In genomic region chr9:112074250-112075008, GRCh38 we compare ENCODE assay signal across 7 cellular contexts.
A peak's percentile ranks its signal among the peaks of the same experiment; 100 is the strongest.
DNase-seq lines count a peak whose midpoint lies in the region; ATAC-seq and TF ChIP-seq lines count a peak whose summit lies in the region.

No MANE protein-coding gene starts in this region.

- ATAC-seq in upper lobe of left lung (ENCODE audit: low FRiP score in 2 of 2), result peak; percentile 83 to 92

- H3K27ac ChIP-seq in SJSA1, result peak overlapping the region; percentile 98
- H3K27ac ChIP-seq in upper lobe of left lung, result peak overlapping the region; percentile 53 to 73 (median 62)

- H3K9me3 ChIP-seq in SJSA1 (replicated peaks), result no peaks in the 10 kb centered on the region
- no peaks in the 10 kb centered on the region for H3K9me3 ChIP-seq in upper lobe of left lung

- H3K36me3 ChIP-seq in SJSA1 (0 out of 2 replicates have a peak, but pooled peaks cover 4% of the 10 kb centered on the region), upper lobe of left lung (no peaks in the 10 kb centered on the region)

- H3K4me1 ChIP-seq in SJSA1 (replicated peaks) (peaks cover 39% of the 10 kb centered on the region), upper lobe of left lung (peaks cover 17 to 25% (median 22%) of the 10 kb centered on the region in 4 donors)

- no peaks in the 10 kb centered on the region for H3K27me3 ChIP-seq in SJSA1 (replicated peaks)
- no peaks in the 10 kb centered on the region for H3K27me3 ChIP-seq in upper lobe of left lung

- intact Hi-C loops in posterior cingulate gyrus (cut with DNase I), result loop anchor here (1.0 to 10.0 kb wide), 3 partner anchors 178 to 480 kb away; partner anchors contain the start of genes PTGR1 and UGCG

- peak; percentile 10 to 95 (median 92) for TF ChIP-seq EP300 in upper lobe of left lung (IDR thresholded peaks at IDR 0.05)

- TF ChIP-seq CTCF in GM12872 (IDR thresholded peaks at IDR 0.05; ENCODE audit: insufficient read depth, low read depth, low read length) (peak; percentile 94), upper lobe of left lung (IDR thresholded peaks at IDR 0.05) (peak; percentile 69 to 93 (median 86))

- WGBS in upper lobe of left lung, 2 donors, result 44 to 46% methylated on average over 11 of the region's 11 CpGs

- H3K4me3 ChIP-seq in SJSA1 (no peak overlapping the region), upper lobe of left lung (no peak overlapping the region)

- DNase-seq in HT1080 (ENCODE audit: low read depth) (peak; percentile 85), SJSA1 (ENCODE audit: low read depth in 1 of 2, low spot score in 2 of 2) (peak; percentile 87 to 95), glomerular endothelial cell (ENCODE audit: extremely low read depth, low read depth, low spot score) (peak; percentile 85), posterior cingulate gyrus (peak in 6 of 10 donors; percentile 50 to 86 (median 56)), upper lobe of left lung (peak in 1 of 2 donors; percentile 66)
- peak; percentile 70 for DNase-seq in activated naive CD4-positive, alpha-beta T cell treated with Interleukin-2 at 50 U/mL for 16 hours

- no peak for TF ChIP-seq POLR2A in upper lobe of left lung (IDR thresholded peaks at IDR 0.05)
